ENCODE assay signal across 10 cellular contexts in genomic region chr12:57118711-57119271, GRCh38. TPM values are rescaled to one million over a fixed set of nuclear protein-coding genes. Genes with fewer than 3 reads are reported as not detected.
DNase-seq lines count a peak whose midpoint lies in the region; ATAC-seq and TF ChIP-seq lines count a peak whose summit lies in the region.
"Had no signal": no experiment of that assay in that cellular context is flagged by ENCODE, and none has a peak within 500 bp of the region (broad histone marks: within the 10 kb centered on the region; RNA-seq: fewer than 3 reads in every experiment).

No MANE protein-coding gene starts in this region.

- H3K36me3 Mint-ChIP-seq in dendritic cell treated with granulocyte-macrophage colony-stimulating factor and Interleukin-4, amounts not matched to agents 40 ng/mL and 50 ng/mL, for 4 days (ENCODE audit: low read depth): no peaks in the 10 kb centered on the region
- no peaks in the 10 kb centered on the region for H3K36me3 Mint-ChIP-seq in osteocyte (ENCODE audit: unreplicated experiment)

- no peak for TF ChIP-seq CTCF in osteocyte (IDR thresholded peaks at IDR 0.05)
- TF ChIP-seq CTCF in tibial nerve (IDR thresholded peaks at IDR 0.05): no peak

- TF ChIP-seq EP300 in tibial nerve (IDR thresholded peaks at IDR 0.05): peak in 1 of 2 donors; percentile 47

- no peak for TF ChIP-seq POLR2A in tibial nerve (IDR thresholded peaks at IDR 0.05)

- peak; percentile 63 for ATAC-seq in GM21717 (IDR thresholded peaks at IDR 0.05; ENCODE audit: unreplicated experiment)

- H3K36me3 ChIP-seq in tibial nerve: no peaks in the 10 kb centered on the region
- H3K36me3 ChIP-seq: HAP-1 had no signal

- DNase-seq in NCI-H226 (peak; percentile 67), osteocyte (ENCODE audit: extremely low spot score, unreplicated experiment) (no peak), occipital lobe (lab: John Stamatoyannopoulos, UW) (no peak), kidney glomerular epithelial cell (lab: John Stamatoyannopoulos, UW) (no peak), tibial nerve (ENCODE audit: low spot score in 2 of 2) (no peak)
- DNase-seq: activated CD8-positive, alpha-beta memory T cell treated with anti-CD3 and anti-CD28 coated beads, Interleukin-2, amount 50 U/mL, for 48 hours; kidney had no signal

- peak overlapping the region in 2 of 4 donors; percentile 27 to 66 for H3K27ac ChIP-seq in tibial nerve

- H3K4me3 ChIP-seq in tibial nerve: no peak overlapping the region
- H3K4me3 ChIP-seq: HAP-1 had no signal

- intact Hi-C loops in dendritic cell treated with granulocyte-macrophage colony-stimulating factor and Interleukin-4, amounts not matched to agents 40 ng/mL and 50 ng/mL, for 4 days (cut with micrococcal nuclease): loop anchor here (1.0 kb wide), 1 partner anchor 9 kb away; no protein-coding TSS in a partner anchor

- no peaks in the 10 kb centered on the region for H3K9me3 ChIP-seq in tibial nerve
- H3K9me3 ChIP-seq: HAP-1 had no signal

- peak overlapping the region; percentile 91 for H3K27ac Mint-ChIP-seq in dendritic cell treated with granulocyte-macrophage colony-stimulating factor and Interleukin-4, amounts not matched to agents 40 ng/mL and 50 ng/mL, for 4 days
- peak overlapping the region; percentile 65 for H3K27ac Mint-ChIP-seq in osteocyte (ENCODE audit: unreplicated experiment)

- peaks cover 33% of the 10 kb centered on the region for H3K4me1 Mint-ChIP-seq in dendritic cell treated with granulocyte-macrophage colony-stimulating factor and Interleukin-4, amounts not matched to agents 40 ng/mL and 50 ng/mL, for 4 days (ENCODE audit: low read depth)
- H3K4me1 Mint-ChIP-seq in osteocyte (ENCODE audit: unreplicated experiment): peaks cover 17% of the 10 kb centered on the region

- peaks cover 0 to 9% (median 5%) of the 10 kb centered on the region in 4 donors for H3K4me1 ChIP-seq in tibial nerve
- H3K4me1 ChIP-seq: HAP-1 had no signal

- no peaks in the 10 kb centered on the region for H3K27me3 ChIP-seq in tibial nerve

- H3K9me3 Mint-ChIP-seq in dendritic cell treated with granulocyte-macrophage colony-stimulating factor and Interleukin-4, amounts not matched to agents 40 ng/mL and 50 ng/mL, for 4 days: peaks cover 4% of the 10 kb centered on the region
- H3K9me3 Mint-ChIP-seq in osteocyte (ENCODE audit: unreplicated experiment): no peaks in the 10 kb centered on the region

- peaks cover 5% of the 10 kb centered on the region for H3K27me3 Mint-ChIP-seq in dendritic cell treated with granulocyte-macrophage colony-stimulating factor and Interleukin-4, amounts not matched to agents 40 ng/mL and 50 ng/mL, for 4 days
- H3K27me3 Mint-ChIP-seq in osteocyte (ENCODE audit: unreplicated experiment): no peaks in the 10 kb centered on the region

- no peak overlapping the region for H3K4me3 Mint-ChIP-seq in dendritic cell treated with granulocyte-macrophage colony-stimulating factor and Interleukin-4, amounts not matched to agents 40 ng/mL and 50 ng/mL, for 4 days
- H3K4me3 Mint-ChIP-seq in osteocyte (ENCODE audit: unreplicated experiment): no peak overlapping the region

- WGBS in tibial nerve, 2 donors: 56 to 67% methylated on average over 1 of the region's 1 CpG

RNA-seq across cellular contexts. Expression of gene STAT6, which starts 7.6 kb away (rescaled TPM):
- 154 and 161 TPM in 2 replicates for total RNA-seq in osteocyte
- 4.7 TPM for total RNA-seq in occipital lobe
- 100 to 1,000 TPM; 140 to 247 (median 183) TPM for total RNA-seq in tibial nerve

RNA-seq across cellular contexts. Expression of gene LRP1, which starts 9.5 kb away (rescaled TPM):
- 591 and 603 TPM in 2 replicates for total RNA-seq in osteocyte
- 65.4 TPM for total RNA-seq in occipital lobe
- 100 to 1,000 TPM; 410 to 653 (median 527) TPM for total RNA-seq in tibial nerve

RNA-seq across cellular contexts. Expression of gene LRP1-AS, which starts 28.6 kb away (rescaled TPM):
- not detected in 2 replicates for total RNA-seq in osteocyte
- total RNA-seq in occipital lobe: not detected
- not detected for total RNA-seq in tibial nerve
- total RNA-seq: kidney had no signal

RNA-seq across cellular contexts. Expression of gene NAB2, which starts 29.9 kb away (rescaled TPM):
- total RNA-seq in osteocyte (41.9 and 42.8 TPM in 2 replicates), occipital lobe (33.2 TPM), tibial nerve (10 to 100 TPM; 29.3 to 42.2 (median 38.6) TPM)

RNA-seq across cellular contexts. Expression of gene NEMP1, which starts 40.2 kb away (rescaled TPM):
- 12.1 and 14.5 TPM in 2 replicates for total RNA-seq in osteocyte
- 7.6 TPM for total RNA-seq in occipital lobe
- 10 to 100 TPM in 1 of 4 donors, 1 to 10 TPM in 3; 4.8 to 10.2 (median 6.6) TPM for total RNA-seq in tibial nerve

Comparison
In these comparisons a context has a peak if more than half of its experiments do, and no peak if none do; other contexts are left out.
1. RNA of gene STAT6, which starts 7.6 kb away (total RNA-seq): 140 to 247 TPM in tibial nerve and 154 to 161 TPM in osteocyte; 4.7 TPM in occipital lobe (single experiment); every median in the first group is over 10 times any median in the second.